Comparison of ENCODE assay signal across 19 cellular contexts in genomic region chr7:142629588-142630260, GRCh38.
DNase-seq lines count a peak whose midpoint lies in the region; ATAC-seq and TF ChIP-seq lines count a peak whose summit lies in the region.
"Had no signal": no experiment of that assay in that cellular context is flagged by ENCODE, and none has a peak within 500 bp of the region (broad histone marks: within the 10 kb centered on the region; RNA-seq: fewer than 3 reads in every experiment).

No MANE protein-coding gene starts in this region.

- no peak for ATAC-seq in HG03045 (IDR thresholded peaks at IDR 0.05; ENCODE audit: unreplicated experiment)
- ATAC-seq: activated naive CD4-positive, alpha-beta T cell treated with anti-CD3 and anti-CD28 coated beads, Interleukin-2, amount 50 U/mL, for 72 hours; K562 had no signal

- H3K4me1 ChIP-seq in Peyer's patch = no peaks in the 10 kb centered on the region
- H3K4me1 ChIP-seq: A549 had no signal

- H3K27ac ChIP-seq in Peyer's patch = no peak overlapping the region
- H3K27ac ChIP-seq: A549, neutrophil, spleen had no signal

- H3K4me3 ChIP-seq in cardiac fibroblast (replicated peaks in 1 of 2; ENCODE audit: low read depth in 2 of 2, low read length in 2 of 2) (no peak overlapping the region), Peyer's patch (no peak overlapping the region)
- H3K4me3 ChIP-seq: A549, K562, lung, spleen had no signal

- TF ChIP-seq POLR2A in Peyer's patch (IDR thresholded peaks at IDR 0.05) = no peak

- no peaks in the 10 kb centered on the region for H3K27me3 ChIP-seq in Peyer's patch
- H3K27me3 ChIP-seq: neutrophil had no signal

- no peaks in the 10 kb centered on the region for H3K36me3 ChIP-seq in Peyer's patch
- H3K36me3 ChIP-seq: neutrophil, spleen had no signal

- no peak for TF ChIP-seq CTCF in cardiac fibroblast (IDR thresholded peaks at IDR 0.05; ENCODE audit: low read depth, low read length)
- TF ChIP-seq CTCF in Peyer's patch (IDR thresholded peaks at IDR 0.05) = no peak

- H3K9me3 ChIP-seq in Peyer's patch = no peaks in the 10 kb centered on the region
- H3K9me3 ChIP-seq: A549, neutrophil, spleen had no signal

- DNase-seq in A172 (ENCODE audit: low spot score) (peak; percentile 28), HT1080 (ENCODE audit: low read depth) (peak; percentile 13), cardiac fibroblast (ENCODE audit: low read depth in 2 of 2) (peak; percentile 43 to 65), kidney tubule cell (ENCODE audit: low spot score) (peak; percentile 50), Peyer's patch (no peak), T-helper 1 cell (no peak), DMS 273 treated with DMSO at 0.1 percent for 48 hours (lab: John Stamatoyannopoulos, UW) (no peak)
- DNase-seq: activated CD4-positive, CD25-positive, alpha-beta regulatory T cell treated with anti-CD3 and anti-CD28 coated beads, Interleukin-2, amount 50 U/mL, for 72 hours; activated CD8-positive, alpha-beta memory T cell treated with anti-CD3 and anti-CD28 coated beads, Interleukin-2, amount 50 U/mL, for 4 hours; Calu3; NCI-H1436 treated with DMSO at 0.1 percent for 48 hours; NCI-H510A treated with DMSO at 0.1 percent for 48 hours; spleen had no signal

Comparison
In these comparisons a context has a peak if more than half of its experiments do, and no peak if none do; other contexts are left out.
1. DNase-seq: peak in A172 (single experiment), HT1080 (single experiment), cardiac fibroblast (2 of 2) and kidney tubule cell (single experiment); none in Peyer's patch (0 of 3), T-helper 1 cell (0 of 5) and DMS 273 treated with DMSO at 0.1 percent for 48 hours (single experiment).